In genomic region chr9:129779560-129780190, GRCh38 we compare ENCODE assay signal across 1 cellular context.
TF ChIP-seq lines count a peak whose summit lies in the region.

No MANE protein-coding gene starts in this region.

TF ChIP-seq in GM23338, 12 proteins besides CTCF, POLR2A, EP300 and RAD21 (continued from another document):
- TF ChIP-seq ZNF462 (CRISPR knock-in tag; IDR thresholded peaks at IDR 0.05) (no peak), NANOG (IDR thresholded peaks at IDR 0.05; ENCODE audit: borderline replicate concordance) (no peak), ETS1 (IDR thresholded peaks at IDR 0.05) (no peak), ZNF114 (CRISPR knock-in tag; IDR thresholded peaks at IDR 0.05) (no peak), JUNB (IDR thresholded peaks at IDR 0.05; ENCODE audit: unreplicated experiment) (no peak), STAT1 (IDR thresholded peaks at IDR 0.05; ENCODE audit: unreplicated experiment) (no peak), ZNF331 (CRISPR knock-in tag; IDR thresholded peaks at IDR 0.05; ENCODE audit: low read depth) (no peak), EZH2 (IDR thresholded peaks at IDR 0.05; ENCODE audit: low read depth, unreplicated experiment) (no peak), POLR2AphosphoS5 (IDR thresholded peaks at IDR 0.05; ENCODE audit: low read depth) (no peak), CREB1 (CRISPR knock-in tag; IDR thresholded peaks at IDR 0.05; ENCODE audit: low read depth) (no peak)
